Comparison of ENCODE assay signal across 1 cellular context in the genomic region with DNA sequence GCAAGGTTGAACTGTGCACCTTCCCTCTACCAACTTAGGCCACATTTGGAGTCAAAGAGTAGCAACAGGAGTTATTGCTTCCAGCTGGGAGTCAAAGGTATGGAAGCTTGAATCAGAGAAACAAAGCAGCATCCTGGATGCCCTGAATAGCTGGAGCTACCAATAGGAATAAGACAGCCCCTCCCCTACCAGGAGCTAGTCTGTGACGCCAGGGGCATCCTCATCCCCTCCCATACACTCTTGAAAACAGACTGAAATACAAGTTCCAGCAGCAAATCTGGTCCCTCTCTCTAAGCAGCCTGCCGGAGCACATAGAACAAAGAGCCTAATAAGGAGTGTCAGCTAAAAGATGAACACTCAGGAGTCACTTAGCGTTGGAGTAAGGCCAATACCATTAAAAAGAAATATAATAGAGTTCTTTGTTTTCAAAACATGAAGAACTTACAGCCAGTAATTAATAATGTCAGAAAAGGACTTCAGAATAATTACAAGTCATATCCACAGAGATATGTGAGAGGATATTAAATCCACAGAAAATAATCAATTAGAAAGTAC.
TF ChIP-seq lines count a peak whose summit lies in the region.

No MANE protein-coding gene starts in this region.

TF ChIP-seq in WTC11, 78 proteins besides CTCF, POLR2A, EP300 and RAD21 (continued from another document):
- TF ChIP-seq, protein P1, sequence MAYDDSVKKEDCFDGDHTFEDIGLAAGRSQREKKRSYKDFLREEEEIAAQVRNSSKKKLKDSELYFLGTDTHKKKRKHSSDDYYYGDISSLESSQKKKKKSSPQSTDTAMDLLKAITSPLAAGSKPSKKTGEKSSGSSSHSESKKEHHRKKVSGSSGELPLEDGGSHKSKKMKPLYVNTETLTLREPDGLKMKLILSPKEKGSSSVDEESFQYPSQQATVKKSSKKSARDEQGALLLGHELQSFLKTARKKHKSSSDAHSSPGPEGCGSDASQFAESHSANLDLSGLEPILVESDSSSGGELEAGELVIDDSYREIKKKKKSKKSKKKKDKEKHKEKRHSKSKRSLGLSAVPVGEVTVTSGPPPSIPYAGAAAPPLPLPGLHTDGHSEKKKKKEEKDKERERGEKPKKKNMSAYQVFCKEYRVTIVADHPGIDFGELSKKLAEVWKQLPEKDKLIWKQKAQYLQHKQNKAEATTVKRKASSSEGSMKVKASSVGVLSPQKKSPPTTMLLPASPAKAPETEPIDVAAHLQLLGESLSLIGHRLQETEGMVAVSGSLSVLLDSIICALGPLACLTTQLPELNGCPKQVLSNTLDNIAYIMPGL (CRISPR knock-in tag; IDR thresholded peaks at IDR 0.05): no peak
- TF ChIP-seq, protein P2, sequence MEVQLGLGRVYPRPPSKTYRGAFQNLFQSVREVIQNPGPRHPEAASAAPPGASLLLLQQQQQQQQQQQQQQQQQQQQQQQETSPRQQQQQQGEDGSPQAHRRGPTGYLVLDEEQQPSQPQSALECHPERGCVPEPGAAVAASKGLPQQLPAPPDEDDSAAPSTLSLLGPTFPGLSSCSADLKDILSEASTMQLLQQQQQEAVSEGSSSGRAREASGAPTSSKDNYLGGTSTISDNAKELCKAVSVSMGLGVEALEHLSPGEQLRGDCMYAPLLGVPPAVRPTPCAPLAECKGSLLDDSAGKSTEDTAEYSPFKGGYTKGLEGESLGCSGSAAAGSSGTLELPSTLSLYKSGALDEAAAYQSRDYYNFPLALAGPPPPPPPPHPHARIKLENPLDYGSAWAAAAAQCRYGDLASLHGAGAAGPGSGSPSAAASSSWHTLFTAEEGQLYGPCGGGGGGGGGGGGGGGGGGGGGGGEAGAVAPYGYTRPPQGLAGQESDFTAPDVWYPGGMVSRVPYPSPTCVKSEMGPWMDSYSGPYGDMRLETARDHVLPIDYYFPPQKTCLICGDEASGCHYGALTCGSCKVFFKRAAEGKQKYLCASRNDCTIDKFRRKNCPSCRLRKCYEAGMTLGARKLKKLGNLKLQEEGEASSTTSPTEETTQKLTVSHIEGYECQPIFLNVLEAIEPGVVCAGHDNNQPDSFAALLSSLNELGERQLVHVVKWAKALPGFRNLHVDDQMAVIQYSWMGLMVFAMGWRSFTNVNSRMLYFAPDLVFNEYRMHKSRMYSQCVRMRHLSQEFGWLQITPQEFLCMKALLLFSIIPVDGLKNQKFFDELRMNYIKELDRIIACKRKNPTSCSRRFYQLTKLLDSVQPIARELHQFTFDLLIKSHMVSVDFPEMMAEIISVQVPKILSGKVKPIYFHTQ (CRISPR knock-in tag; IDR thresholded peaks at IDR 0.05): no peak
- TF ChIP-seq ZNF138 (CRISPR knock-in tag; conservative IDR thresholded peaks at IDR 0.05): no peak
- no peak for TF ChIP-seq MXD4 (CRISPR knock-in tag; IDR thresholded peaks at IDR 0.05; ENCODE audit: borderline replicate concordance)
- no peak for TF ChIP-seq NR3C1 (CRISPR knock-in tag; conservative IDR thresholded peaks at IDR 0.05; ENCODE audit: low read depth)
- no peak for TF ChIP-seq SP1 (CRISPR knock-in tag; conservative IDR thresholded peaks at IDR 0.05)
- TF ChIP-seq NFE2L1 (CRISPR knock-in tag; IDR thresholded peaks at IDR 0.05): no peak
